Comparison of ENCODE assay signal across 11 cellular contexts in genomic region chr12:124006582-124007170, GRCh38. TPM values are rescaled to one million over a fixed set of nuclear protein-coding genes. Genes with fewer than 3 reads are reported as not detected.
A peak's percentile ranks its signal among the peaks of the same experiment; 100 is the strongest.
DNase-seq lines count a peak whose midpoint lies in the region; TF ChIP-seq lines count a peak whose summit lies in the region.
"Had no signal": no experiment of that assay in that cellular context is flagged by ENCODE, and none has a peak within 500 bp of the region (broad histone marks: within the 10 kb centered on the region; RNA-seq: fewer than 3 reads in every experiment).

No MANE protein-coding gene starts in this region.

- peak; percentile 39 for DNase-seq in stimulated activated CD4-positive, alpha-beta T cell treated with anti-CD3 and anti-CD28 coated beads, Interleukin-15, amount 100 ng/mL, for 24 hours
- DNase-seq in stimulated activated CD4-positive, alpha-beta T cell treated with anti-CD3 and anti-CD28 coated beads, Interleukin-4, amount 100 ng/mL, for 24 hours: no peak
- peak; percentile 68 for DNase-seq in Jurkat, Clone E6-1 (ENCODE audit: low read depth, low spot score)
- DNase-seq in central memory CD4-positive, alpha-beta T cell: peak; percentile 6
- no peak for DNase-seq in suprapubic skin (ENCODE audit: low spot score in 2 of 2)
- no peak for DNase-seq in NCI-H1417 (lab: John Stamatoyannopoulos, UW)
- no peak for DNase-seq in NCI-H1105 treated with DMSO at 0.1 percent for 48 hours (lab: John Stamatoyannopoulos, UW)
- no peak for DNase-seq in activated CD4-positive, CD25-positive, alpha-beta regulatory T cell (lab: John Stamatoyannopoulos, UW)
- DNase-seq: mammary epithelial cell, stomach had no signal

- TF ChIP-seq CTCF in suprapubic skin (IDR thresholded peaks at IDR 0.05): no peak

- TF ChIP-seq POLR2A in suprapubic skin (IDR thresholded peaks at IDR 0.05): no peak

- WGBS in suprapubic skin: 63% methylated on average over 8 of the region's 8 CpGs

- no peak for TF ChIP-seq EP300 in suprapubic skin (IDR thresholded peaks at IDR 0.05)

- H3K9me3 ChIP-seq in suprapubic skin: no peaks in the 10 kb centered on the region
- H3K9me3 ChIP-seq: ascending aorta, stomach had no signal

- H3K36me3 ChIP-seq in suprapubic skin: peaks cover 21% of the 10 kb centered on the region

- H3K27me3 ChIP-seq in suprapubic skin: no peaks in the 10 kb centered on the region
- H3K27me3 ChIP-seq: ascending aorta, stomach had no signal

- H3K27ac ChIP-seq in suprapubic skin: no peak overlapping the region
- H3K27ac ChIP-seq: ascending aorta, stomach had no signal

- H3K4me1 ChIP-seq in suprapubic skin: peaks cover 12% of the 10 kb centered on the region
- H3K4me1 ChIP-seq: ascending aorta had no signal

- H3K4me3 ChIP-seq in Jurkat, Clone E6-1 (ENCODE audit: low read length): peak overlapping the region; percentile 1; the same call in 1 of the 2 replicates
- H3K4me3 ChIP-seq in suprapubic skin: no peak overlapping the region
- H3K4me3 ChIP-seq: ascending aorta, stomach had no signal

RNA-seq across cellular contexts. Expression of gene ZNF664, which starts 33.7 kb away (rescaled TPM):
- polyA plus RNA-seq in Jurkat, Clone E6-1 (2012; ENCODE audit: insufficient read depth, insufficient read length): 66.9 TPM
- total RNA-seq in suprapubic skin: 10 to 100 TPM; 29.6 to 39.6 (median 32.8) TPM

RNA-seq across cellular contexts. Expression of gene CCDC92, which starts 34.0 kb away (rescaled TPM):
- 15.9 TPM for polyA plus RNA-seq in Jurkat, Clone E6-1 (2012; ENCODE audit: insufficient read depth, insufficient read length)
- 10 to 100 TPM in 2 of 4 donors, 1 to 10 TPM in 2; 6.5 to 17.1 (median 10.6) TPM for total RNA-seq in suprapubic skin

Comparison
In these comparisons a context has a peak if more than half of its experiments do, and no peak if none do; other contexts are left out.
1. DNase-seq: peak in stimulated activated CD4-positive, alpha-beta T cell treated with anti-CD3 and anti-CD28 coated beads, Interleukin-15, amount 100 ng/mL, for 24 hours (single experiment), Jurkat, Clone E6-1 (single experiment) and central memory CD4-positive, alpha-beta T cell (single experiment); none in stimulated activated CD4-positive, alpha-beta T cell treated with anti-CD3 and anti-CD28 coated beads, Interleukin-4, amount 100 ng/mL, for 24 hours (single experiment), suprapubic skin (0 of 2), NCI-H1417 (0 of 3), NCI-H1105 treated with DMSO at 0.1 percent for 48 hours (single experiment) and activated CD4-positive, CD25-positive, alpha-beta regulatory T cell (0 of 4).